Comparison of ENCODE assay signal across 19 cellular contexts in genomic region chr10:67943917-67944316, GRCh38.
"Had no signal": no experiment of that assay in that cellular context is flagged by ENCODE, and none has a peak within 500 bp of the region (broad histone marks: within the 10 kb centered on the region; RNA-seq: fewer than 3 reads in every experiment).

No MANE protein-coding gene starts in this region.

- H3K4me3 Mint-ChIP-seq: activated B cell treated with CpG ODN at 0.5 μM for 24 hours; activated CD4-positive, alpha-beta memory T cell treated with anti-CD3 and anti-CD28 coated beads for 36 hours; activated naive CD4-positive, alpha-beta T cell treated with anti-CD3 and anti-CD28 coated beads for 36 hours; nephron had no signal

- DNase-seq: activated B cell treated with CpG ODN at 0.5 μM for 24 hours; activated CD4-positive, alpha-beta memory T cell treated with anti-CD3 and anti-CD28 coated beads for 36 hours; activated CD4-positive, alpha-beta T cell treated with anti-CD3 and anti-CD28 coated beads for 4 hours; activated naive CD4-positive, alpha-beta T cell treated with anti-CD3 and anti-CD28 coated beads for 36 hours; body of pancreas; central memory CD4-positive, alpha-beta T cell; erythroblast; foreskin melanocyte; glutamatergic neuron; hippocampal formation; kidney; midbrain; stimulated activated CD4-positive, alpha-beta T cell treated with anti-CD3 and anti-CD28 coated beads, Interleukin-1b, Interleukin-23, amount 100 ng/mL, for 48 hours; stimulated activated CD8-positive, alpha-beta memory T cell treated with anti-CD3 and anti-CD28 coated beads, Interleukin-4, amount 100 ng/mL, for 48 hours; stimulated activated naive CD4-positive, alpha-beta T cell treated with Interleukin-2 at 50 U/mL for 16 hours; tibial artery had no signal

- H3K27me3 Mint-ChIP-seq: activated B cell treated with CpG ODN at 0.5 μM for 24 hours; activated CD4-positive, alpha-beta memory T cell treated with anti-CD3 and anti-CD28 coated beads for 36 hours had no signal

- H3K27ac ChIP-seq: body of pancreas, tibial artery had no signal

- H3K9me3 ChIP-seq: body of pancreas, tibial artery had no signal

- H3K27me3 ChIP-seq: body of pancreas, tibial artery had no signal

- H3K4me3 ChIP-seq: body of pancreas, lung, tibial artery had no signal

- H3K4me1 Mint-ChIP-seq: nephron had no signal

- H3K27ac Mint-ChIP-seq: activated B cell treated with CpG ODN at 0.5 μM for 24 hours; activated CD4-positive, alpha-beta memory T cell treated with anti-CD3 and anti-CD28 coated beads for 36 hours; activated naive CD4-positive, alpha-beta T cell treated with anti-CD3 and anti-CD28 coated beads for 36 hours; nephron had no signal

- ATAC-seq: body of pancreas, left lobe of liver had no signal

- H3K9me3 Mint-ChIP-seq: activated CD4-positive, alpha-beta memory T cell treated with anti-CD3 and anti-CD28 coated beads for 36 hours had no signal

- H3K4me1 ChIP-seq: body of pancreas, tibial artery had no signal
